In the genomic region with DNA sequence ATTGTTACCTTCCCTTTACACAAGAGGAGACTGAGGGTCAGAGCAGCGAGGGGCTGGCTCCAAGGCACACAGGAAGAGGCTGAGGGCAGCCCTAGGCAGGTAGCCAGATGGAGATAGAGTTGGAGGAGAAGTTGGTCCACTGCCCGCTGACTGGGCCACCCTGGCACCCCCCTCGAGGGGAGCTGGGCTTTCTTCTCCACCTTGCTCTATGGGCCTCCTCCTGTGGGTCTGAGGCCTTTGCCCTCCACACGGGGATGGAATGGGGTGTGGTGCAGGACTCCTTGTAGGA, we compare ENCODE assay signal across 1 cellular context.
TF ChIP-seq lines count a peak whose summit lies in the region.

No MANE protein-coding gene starts in this region.

TF ChIP-seq in H1, 55 proteins besides CTCF, POLR2A, EP300 and RAD21:
- TF ChIP-seq SP1 (IDR thresholded peaks at IDR 0.05; ENCODE audit: low read depth, low read length) (no peak), POU5F1 (IDR thresholded peaks at IDR 0.05; ENCODE audit: low read depth, low read length) (no peak), JUN (IDR thresholded peaks at IDR 0.05; ENCODE audit: low read depth, low read length) (no peak), KDM5A (IDR thresholded peaks at IDR 0.05; ENCODE audit: low read length) (no peak), CBX5 (IDR thresholded peaks at IDR 0.05; ENCODE audit: low read depth, low read length) (no peak), EGR1 (IDR thresholded peaks at IDR 0.05; ENCODE audit: borderline replicate concordance, low read depth, low read length) (no peak), BACH1 (IDR thresholded peaks at IDR 0.05; ENCODE audit: low read length) (no peak), EZH2 (IDR thresholded peaks at IDR 0.05; ENCODE audit: low read depth, low read length, severe bottlenecking) (no peak), HDAC2 (IDR thresholded peaks at IDR 0.05; ENCODE audit: borderline replicate concordance in 1 of 2, low read depth in 2 of 2, low read length in 2 of 2) (no peak), SIRT6 (IDR thresholded peaks at IDR 0.05; ENCODE audit: low read length) (no peak)
- TF ChIP-seq, protein P1, sequence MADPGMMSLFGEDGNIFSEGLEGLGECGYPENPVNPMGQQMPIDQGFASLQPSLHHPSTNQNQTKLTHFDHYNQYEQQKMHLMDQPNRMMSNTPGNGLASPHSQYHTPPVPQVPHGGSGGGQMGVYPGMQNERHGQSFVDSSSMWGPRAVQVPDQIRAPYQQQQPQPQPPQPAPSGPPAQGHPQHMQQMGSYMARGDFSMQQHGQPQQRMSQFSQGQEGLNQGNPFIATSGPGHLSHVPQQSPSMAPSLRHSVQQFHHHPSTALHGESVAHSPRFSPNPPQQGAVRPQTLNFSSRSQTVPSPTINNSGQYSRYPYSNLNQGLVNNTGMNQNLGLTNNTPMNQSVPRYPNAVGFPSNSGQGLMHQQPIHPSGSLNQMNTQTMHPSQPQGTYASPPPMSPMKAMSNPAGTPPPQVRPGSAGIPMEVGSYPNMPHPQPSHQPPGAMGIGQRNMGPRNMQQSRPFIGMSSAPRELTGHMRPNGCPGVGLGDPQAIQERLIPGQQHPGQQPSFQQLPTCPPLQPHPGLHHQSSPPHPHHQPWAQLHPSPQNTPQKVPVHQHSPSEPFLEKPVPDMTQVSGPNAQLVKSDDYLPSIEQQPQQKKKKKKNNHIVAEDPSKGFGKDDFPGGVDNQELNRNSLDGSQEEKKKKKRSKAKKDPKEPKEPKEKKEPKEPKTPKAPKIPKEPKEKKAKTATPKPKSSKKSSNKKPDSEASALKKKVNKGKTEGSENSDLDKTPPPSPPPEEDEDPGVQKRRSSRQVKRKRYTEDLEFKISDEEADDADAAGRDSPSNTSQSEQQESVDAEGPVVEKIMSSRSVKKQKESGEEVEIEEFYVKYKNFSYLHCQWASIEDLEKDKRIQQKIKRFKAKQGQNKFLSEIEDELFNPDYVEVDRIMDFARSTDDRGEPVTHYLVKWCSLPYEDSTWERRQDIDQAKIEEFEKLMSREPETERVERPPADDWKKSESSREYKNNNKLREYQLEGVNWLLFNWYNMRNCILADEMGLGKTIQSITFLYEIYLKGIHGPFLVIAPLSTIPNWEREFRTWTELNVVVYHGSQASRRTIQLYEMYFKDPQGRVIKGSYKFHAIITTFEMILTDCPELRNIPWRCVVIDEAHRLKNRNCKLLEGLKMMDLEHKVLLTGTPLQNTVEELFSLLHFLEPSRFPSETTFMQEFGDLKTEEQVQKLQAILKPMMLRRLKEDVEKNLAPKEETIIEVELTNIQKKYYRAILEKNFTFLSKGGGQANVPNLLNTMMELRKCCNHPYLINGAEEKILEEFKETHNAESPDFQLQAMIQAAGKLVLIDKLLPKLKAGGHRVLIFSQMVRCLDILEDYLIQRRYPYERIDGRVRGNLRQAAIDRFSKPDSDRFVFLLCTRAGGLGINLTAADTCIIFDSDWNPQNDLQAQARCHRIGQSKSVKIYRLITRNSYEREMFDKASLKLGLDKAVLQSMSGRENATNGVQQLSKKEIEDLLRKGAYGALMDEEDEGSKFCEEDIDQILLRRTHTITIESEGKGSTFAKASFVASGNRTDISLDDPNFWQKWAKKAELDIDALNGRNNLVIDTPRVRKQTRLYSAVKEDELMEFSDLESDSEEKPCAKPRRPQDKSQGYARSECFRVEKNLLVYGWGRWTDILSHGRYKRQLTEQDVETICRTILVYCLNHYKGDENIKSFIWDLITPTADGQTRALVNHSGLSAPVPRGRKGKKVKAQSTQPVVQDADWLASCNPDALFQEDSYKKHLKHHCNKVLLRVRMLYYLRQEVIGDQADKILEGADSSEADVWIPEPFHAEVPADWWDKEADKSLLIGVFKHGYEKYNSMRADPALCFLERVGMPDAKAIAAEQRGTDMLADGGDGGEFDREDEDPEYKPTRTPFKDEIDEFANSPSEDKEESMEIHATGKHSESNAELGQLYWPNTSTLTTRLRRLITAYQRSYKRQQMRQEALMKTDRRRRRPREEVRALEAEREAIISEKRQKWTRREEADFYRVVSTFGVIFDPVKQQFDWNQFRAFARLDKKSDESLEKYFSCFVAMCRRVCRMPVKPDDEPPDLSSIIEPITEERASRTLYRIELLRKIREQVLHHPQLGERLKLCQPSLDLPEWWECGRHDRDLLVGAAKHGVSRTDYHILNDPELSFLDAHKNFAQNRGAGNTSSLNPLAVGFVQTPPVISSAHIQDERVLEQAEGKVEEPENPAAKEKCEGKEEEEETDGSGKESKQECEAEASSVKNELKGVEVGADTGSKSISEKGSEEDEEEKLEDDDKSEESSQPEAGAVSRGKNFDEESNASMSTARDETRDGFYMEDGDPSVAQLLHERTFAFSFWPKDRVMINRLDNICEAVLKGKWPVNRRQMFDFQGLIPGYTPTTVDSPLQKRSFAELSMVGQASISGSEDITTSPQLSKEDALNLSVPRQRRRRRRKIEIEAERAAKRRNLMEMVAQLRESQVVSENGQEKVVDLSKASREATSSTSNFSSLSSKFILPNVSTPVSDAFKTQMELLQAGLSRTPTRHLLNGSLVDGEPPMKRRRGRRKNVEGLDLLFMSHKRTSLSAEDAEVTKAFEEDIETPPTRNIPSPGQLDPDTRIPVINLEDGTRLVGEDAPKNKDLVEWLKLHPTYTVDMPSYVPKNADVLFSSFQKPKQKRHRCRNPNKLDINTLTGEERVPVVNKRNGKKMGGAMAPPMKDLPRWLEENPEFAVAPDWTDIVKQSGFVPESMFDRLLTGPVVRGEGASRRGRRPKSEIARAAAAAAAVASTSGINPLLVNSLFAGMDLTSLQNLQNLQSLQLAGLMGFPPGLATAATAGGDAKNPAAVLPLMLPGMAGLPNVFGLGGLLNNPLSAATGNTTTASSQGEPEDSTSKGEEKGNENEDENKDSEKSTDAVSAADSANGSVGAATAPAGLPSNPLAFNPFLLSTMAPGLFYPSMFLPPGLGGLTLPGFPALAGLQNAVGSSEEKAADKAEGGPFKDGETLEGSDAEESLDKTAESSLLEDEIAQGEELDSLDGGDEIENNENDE (IDR thresholded peaks at IDR 0.05; ENCODE audit: insufficient replicate concordance, low read length) = no peak
